28 cellular contexts compared by ENCODE assay signal in the genomic region with DNA sequence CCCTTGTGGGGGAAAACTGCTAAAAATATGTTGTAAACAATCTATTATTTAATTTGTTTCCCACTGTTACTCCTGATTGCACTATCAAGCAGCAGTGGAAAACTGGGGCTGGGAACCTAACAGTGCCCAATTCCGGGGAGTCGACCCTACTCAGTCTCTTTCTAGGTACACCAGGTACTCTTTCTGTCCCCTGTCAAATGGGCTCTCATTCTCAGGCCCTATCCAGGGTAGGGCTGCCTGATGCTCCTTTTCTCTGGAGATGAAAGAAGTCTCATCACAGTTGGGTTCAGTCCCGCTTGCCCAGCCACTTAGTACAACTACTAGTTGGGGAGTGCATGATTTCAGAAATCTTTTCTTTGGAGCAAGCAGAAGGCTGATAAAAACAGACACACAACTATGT. TPM values are rescaled to one million over a fixed set of nuclear protein-coding genes. Genes with fewer than 3 reads are reported as not detected.
"Had no signal": no experiment of that assay in that cellular context is flagged by ENCODE, and none has a peak within 500 bp of the region (broad histone marks: within the 10 kb centered on the region; RNA-seq: fewer than 3 reads in every experiment).

No MANE protein-coding gene starts in this region.

- H3K27me3 ChIP-seq: neutrophil, ovary, right atrium auricular region, right lobe of liver, stomach, suprapubic skin, tibial nerve, uterus had no signal

- H3K4me3 ChIP-seq: left ventricle myocardium inferior, lung, ovary, right atrium auricular region, right lobe of liver, stomach, suprapubic skin, tibial nerve, uterus had no signal

- H3K27ac ChIP-seq: left ventricle myocardium inferior, neutrophil, ovary, right atrium auricular region, right lobe of liver, stomach, suprapubic skin, tibial nerve, uterus had no signal

- H3K4me1 ChIP-seq: left ventricle myocardium inferior, right atrium auricular region, right lobe of liver, stomach, suprapubic skin, tibial nerve, uterus had no signal

- H3K9me3 ChIP-seq: left ventricle myocardium inferior, neutrophil, ovary, right atrium auricular region, right lobe of liver, stomach, suprapubic skin, tibial nerve, uterus had no signal

- H3K4me3 Mint-ChIP-seq: immature natural killer cell; naive thymus-derived CD8-positive, alpha-beta T cell; nephron; neural crest cell; stimulated activated naive B cell treated with anti-CD40 and anti-IgM and Interleukin-4, amounts not matched to agents 10 μg/mL and 1 μg/mL and 100 μg/mL, for 72 hours; type B pancreatic cell had no signal

- H3K27me3 Mint-ChIP-seq: naive thymus-derived CD8-positive, alpha-beta T cell; progenitor cell of endocrine pancreas; stimulated activated naive B cell treated with anti-CD40 and anti-IgM and Interleukin-4, amounts not matched to agents 10 μg/mL and 1 μg/mL and 100 μg/mL, for 72 hours had no signal

- FAIRE-seq: islet of Langerhans, kidney had no signal

- H3K4me1 Mint-ChIP-seq: immature natural killer cell; naive thymus-derived CD8-positive, alpha-beta T cell; nephron; neural crest cell; stimulated activated naive B cell treated with anti-CD40 and anti-IgM and Interleukin-4, amounts not matched to agents 10 μg/mL and 1 μg/mL and 100 μg/mL, for 72 hours had no signal

- H3K9me3 Mint-ChIP-seq: naive thymus-derived CD8-positive, alpha-beta T cell; nephron; neural crest cell had no signal

- H3K27ac Mint-ChIP-seq: immature natural killer cell; naive thymus-derived CD8-positive, alpha-beta T cell; nephron; progenitor cell of endocrine pancreas; stimulated activated naive B cell treated with anti-CD40 and anti-IgM and Interleukin-4, amounts not matched to agents 10 μg/mL and 1 μg/mL and 100 μg/mL, for 72 hours; type B pancreatic cell had no signal

- H3K36me3 Mint-ChIP-seq: immature natural killer cell; naive thymus-derived CD8-positive, alpha-beta T cell; stimulated activated naive B cell treated with anti-CD40 and anti-IgM and Interleukin-4, amounts not matched to agents 10 μg/mL and 1 μg/mL and 100 μg/mL, for 72 hours had no signal

- DNase-seq: immature natural killer cell; kidney; left ventricle myocardium inferior; naive thymus-derived CD8-positive, alpha-beta T cell; occipital lobe; ovary; right lobe of liver; stimulated activated CD4-positive, alpha-beta T cell treated with anti-CD3 and anti-CD28 coated beads, Interleukin-12 subunit alpha, Interleukin-12 subunit beta, amount 100 ng/mL, for 4 hours; stimulated activated CD4-positive, alpha-beta T cell treated with anti-CD3 and anti-CD28 coated beads, Interleukin-15, amount 100 ng/mL, for 24 hours; stimulated activated CD4-positive, alpha-beta T cell treated with anti-CD3 and anti-CD28 coated beads, Interleukin-2, amount 100 ng/mL, for 24 hours; stimulated activated CD4-positive, alpha-beta T cell treated with anti-CD3 and anti-CD28 coated beads, Interleukin-4, amount 100 ng/mL, for 1 hour; stimulated activated naive B cell treated with anti-CD40 and anti-IgM and Interleukin-4, amounts not matched to agents 10 μg/mL and 1 μg/mL and 100 μg/mL, for 72 hours; stimulated activated naive CD8-positive, alpha-beta T cell treated with anti-CD3 and anti-CD28 coated beads, Interleukin-15, Interleukin-2, amounts not matched to agents 100 U/mL and 50 U/mL, for 24 hours; stomach; uterus had no signal

- ATAC-seq: naive thymus-derived CD8-positive, alpha-beta T cell; right lobe of liver; stimulated activated naive B cell treated with anti-CD40 and anti-IgM and Interleukin-4, amounts not matched to agents 10 μg/mL and 1 μg/mL and 100 μg/mL, for 72 hours; stimulated activated naive CD8-positive, alpha-beta T cell treated with anti-CD3 and anti-CD28 coated beads, Interleukin-15, Interleukin-2, amounts not matched to agents 100 U/mL and 50 U/mL, for 24 hours had no signal

- H3K36me3 ChIP-seq: left ventricle myocardium inferior, neutrophil, ovary, right atrium auricular region, right lobe of liver, stomach, suprapubic skin, tibial nerve, uterus had no signal

RNA-seq across cellular contexts. Expression of a gene that starts 52.0 kb away (rescaled TPM):
- total RNA-seq: left ventricle myocardium inferior; lower leg skin; naive thymus-derived CD8-positive, alpha-beta T cell; pulmonary artery endothelial cell; renal cortical epithelial cell; right atrium auricular region; right lobe of liver; suprapubic skin had no signal
- polyA plus RNA-seq: immature natural killer cell; naive thymus-derived CD8-positive, alpha-beta T cell; ovary had no signal
